ENCODE assay signal across 1 cellular context in the genomic region with DNA sequence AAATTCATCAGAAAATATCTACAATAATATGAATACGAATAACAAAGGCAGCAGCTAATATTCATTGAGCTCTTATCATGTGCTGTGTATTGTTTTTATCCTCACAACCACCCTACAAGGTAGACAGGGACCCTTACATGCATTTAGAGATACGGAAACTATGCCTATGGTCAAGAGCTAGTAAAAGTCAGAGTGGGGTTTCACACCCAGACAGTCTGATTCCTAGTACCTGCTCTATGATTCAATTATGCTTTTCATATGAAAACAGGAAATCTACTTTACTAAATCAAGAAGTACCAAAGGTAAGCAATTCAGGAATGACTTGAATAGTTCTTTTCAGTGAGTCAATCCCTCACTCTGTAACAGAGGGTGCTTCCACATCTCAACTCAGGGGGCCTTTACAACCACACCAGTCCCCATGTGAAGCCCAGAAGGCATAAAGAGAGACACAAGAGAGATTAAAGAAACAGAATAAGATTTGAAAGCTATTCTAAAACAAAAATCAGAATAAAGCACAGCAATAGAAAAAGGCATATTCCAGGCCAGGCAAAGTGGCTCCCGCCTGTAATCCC.
TF ChIP-seq lines count a peak whose summit lies in the region.

No MANE protein-coding gene starts in this region.

TF ChIP-seq in IMR-90, 13 proteins besides CTCF, POLR2A, EP300 and RAD21:
- no peak for TF ChIP-seq SMC3 (IDR thresholded peaks at IDR 0.05; ENCODE audit: low read depth, low read length)
TF ChIP-seq in IMR-90: peak in this region for 0.
